1 cellular context compared by ENCODE assay signal in genomic region chr19:54325194-54325621, GRCh38.
TF ChIP-seq lines count a peak whose summit lies in the region.

No MANE protein-coding gene starts in this region.

TF ChIP-seq in HepG2, 621 proteins besides CTCF, POLR2A, EP300 and RAD21 (continues in another document):
- TF ChIP-seq ZNF3 (CRISPR knock-in tag; IDR thresholded peaks at IDR 0.05) (no peak), ZBTB40 (IDR thresholded peaks at IDR 0.05) (no peak), ZBTB40 (CRISPR knock-in tag; IDR thresholded peaks at IDR 0.05) (no peak), ZNF749 (CRISPR knock-in tag; IDR thresholded peaks at IDR 0.05; ENCODE audit: borderline replicate concordance) (no peak), ZNF317 (CRISPR knock-in tag; IDR thresholded peaks at IDR 0.05) (no peak), STAG1 (CRISPR knock-in tag; IDR thresholded peaks at IDR 0.05) (peak; percentile 37), ZNF101 (CRISPR knock-in tag; IDR thresholded peaks at IDR 0.05; ENCODE audit: borderline replicate concordance, low read depth) (no peak), YY1 (IDR thresholded peaks at IDR 0.05; ENCODE audit: insufficient read depth, insufficient replicate concordance, low read depth, low read length) (no peak), GATAD1 (CRISPR knock-in tag; IDR thresholded peaks at IDR 0.05) (no peak), DNMT1 (CRISPR knock-in tag; IDR thresholded peaks at IDR 0.05) (no peak), FLYWCH1 (CRISPR knock-in tag; IDR thresholded peaks at IDR 0.05) (no peak), ZNF891 (CRISPR knock-in tag; IDR thresholded peaks at IDR 0.05) (no peak), ZNF615 (CRISPR knock-in tag; IDR thresholded peaks at IDR 0.05; ENCODE audit: borderline replicate concordance) (no peak), ZNF430 (CRISPR knock-in tag; IDR thresholded peaks at IDR 0.05) (no peak), ZNF550 (CRISPR knock-in tag; IDR thresholded peaks at IDR 0.05; ENCODE audit: borderline replicate concordance) (no peak), ARID3A (IDR thresholded peaks at IDR 0.05; ENCODE audit: low read depth, low read length) (no peak), HCFC1 (IDR thresholded peaks at IDR 0.05; ENCODE audit: low read depth, low read length) (no peak), CERS6 (CRISPR knock-in tag; IDR thresholded peaks at IDR 0.05) (no peak), REL (CRISPR knock-in tag; conservative IDR thresholded peaks at IDR 0.05) (no peak), FOXC1 (CRISPR knock-in tag; IDR thresholded peaks at IDR 0.05; ENCODE audit: borderline replicate concordance) (no peak), PAXIP1 (CRISPR knock-in tag; conservative IDR thresholded peaks at IDR 0.05) (no peak), ATF7-NPFF (CRISPR knock-in tag; IDR thresholded peaks at IDR 0.05; ENCODE audit: low read depth) (no peak), PITX1 (CRISPR knock-in tag; IDR thresholded peaks at IDR 0.05) (no peak), GRHL1 (CRISPR knock-in tag; conservative IDR thresholded peaks at IDR 0.05) (no peak), SRF (IDR thresholded peaks at IDR 0.05; ENCODE audit: low read depth, low read length) (no peak), ZNF335 (CRISPR knock-in tag; IDR thresholded peaks at IDR 0.05) (no peak), CREB3 (CRISPR knock-in tag; IDR thresholded peaks at IDR 0.05) (no peak), SNAPC2 (CRISPR knock-in tag; IDR thresholded peaks at IDR 0.05) (no peak), ZNF557 (CRISPR knock-in tag; IDR thresholded peaks at IDR 0.05) (no peak), MXI1 (IDR thresholded peaks at IDR 0.05; ENCODE audit: borderline replicate concordance, low read depth, low read length) (no peak), ZNF616 (CRISPR knock-in tag; IDR thresholded peaks at IDR 0.05; ENCODE audit: low read depth) (no peak), ESRRA (CRISPR knock-in tag; IDR thresholded peaks at IDR 0.05; ENCODE audit: low read depth) (0 out of 2 replicates have a peak, but pooled peaks have one; percentile 32), CC2D1A (CRISPR knock-in tag; IDR thresholded peaks at IDR 0.05) (no peak), ZNF883 (CRISPR knock-in tag; IDR thresholded peaks at IDR 0.05; ENCODE audit: not compliant biosample characterization) (no peak), KMT2B (CRISPR knock-in tag; IDR thresholded peaks at IDR 0.05) (no peak), ZBTB46 (CRISPR knock-in tag; IDR thresholded peaks at IDR 0.05; ENCODE audit: borderline replicate concordance) (no peak), ATF4 (CRISPR knock-in tag; IDR thresholded peaks at IDR 0.05) (no peak), ZNF770 (CRISPR knock-in tag; IDR thresholded peaks at IDR 0.05) (no peak), ZFP36L2 (CRISPR knock-in tag; IDR thresholded peaks at IDR 0.05) (no peak), RBFOX2 (IDR thresholded peaks at IDR 0.05; ENCODE audit: low read depth, low read length) (no peak)
